28 cellular contexts compared by ENCODE assay signal in genomic region chr18:10149768-10150556, GRCh38.
"Had no signal": no experiment of that assay in that cellular context is flagged by ENCODE, and none has a peak within 500 bp of the region (broad histone marks: within the 10 kb centered on the region; RNA-seq: fewer than 3 reads in every experiment).

No MANE protein-coding gene starts in this region.

- H3K36me3 ChIP-seq: heart left ventricle, left ventricle myocardium inferior, neutrophil, ovary, prostate gland, stomach, thyroid gland, transverse colon, upper lobe of right lung had no signal

- H3K4me3 ChIP-seq: heart left ventricle, left ventricle myocardium inferior, lung, ovary, prostate gland, skin epidermis, stomach, testis, thyroid gland, transverse colon, upper lobe of right lung had no signal

- H3K27ac ChIP-seq: heart left ventricle, left ventricle myocardium inferior, neutrophil, ovary, prostate gland, skin epidermis, stomach, testis, thyroid gland, transverse colon, upper lobe of right lung had no signal

- H3K9me3 ChIP-seq: heart left ventricle, left ventricle myocardium inferior, neutrophil, ovary, prostate gland, stomach, testis, thyroid gland, transverse colon, upper lobe of right lung had no signal

- H3K27me3 ChIP-seq: heart left ventricle, neutrophil, ovary, stomach, testis, thyroid gland, transverse colon, upper lobe of right lung had no signal

- H3K4me1 ChIP-seq: left ventricle myocardium inferior, prostate gland, testis, thyroid gland, transverse colon, upper lobe of right lung had no signal

- H3K4me1 Mint-ChIP-seq: immature natural killer cell; naive B cell; natural killer cell; stimulated activated naive B cell treated with anti-CD40 and anti-IgM and Interleukin-4, amounts not matched to agents 10 μg/mL and 1 μg/mL and 100 μg/mL, for 72 hours had no signal

- ATAC-seq: heart left ventricle; natural killer cell; right cardiac atrium; sciatic nerve; stimulated activated naive B cell treated with anti-CD40 and anti-IgM and Interleukin-4, amounts not matched to agents 10 μg/mL and 1 μg/mL and 100 μg/mL, for 72 hours; stimulated activated naive CD8-positive, alpha-beta T cell treated with anti-CD3 and anti-CD28 coated beads, Interleukin-15, Interleukin-2, amounts not matched to agents 100 U/mL and 50 U/mL, for 24 hours; upper lobe of right lung had no signal

- H3K27me3 Mint-ChIP-seq: stimulated activated naive B cell treated with anti-CD40 and anti-IgM and Interleukin-4, amounts not matched to agents 10 μg/mL and 1 μg/mL and 100 μg/mL, for 72 hours had no signal

- H3K4me3 Mint-ChIP-seq: immature natural killer cell; mesothelial cell of epicardium; naive B cell; natural killer cell; stimulated activated naive B cell treated with anti-CD40 and anti-IgM and Interleukin-4, amounts not matched to agents 10 μg/mL and 1 μg/mL and 100 μg/mL, for 72 hours had no signal

- H3K27ac Mint-ChIP-seq: immature natural killer cell; mesothelial cell of epicardium; natural killer cell; stimulated activated naive B cell treated with anti-CD40 and anti-IgM and Interleukin-4, amounts not matched to agents 10 μg/mL and 1 μg/mL and 100 μg/mL, for 72 hours had no signal

- DNase-seq: heart left ventricle; hypothalamus; immature natural killer cell; left ventricle myocardium inferior; mesendoderm; naive B cell; natural killer cell; occipital lobe; ovary; retina; right cardiac atrium; stimulated activated CD4-positive, alpha-beta T cell treated with anti-CD3 and anti-CD28 coated beads, Interleukin-12 subunit alpha, Interleukin-12 subunit beta, amount 100 ng/mL, for 4 hours; stimulated activated CD4-positive, alpha-beta T cell treated with anti-CD3 and anti-CD28 coated beads, Interleukin-15, amount 100 ng/mL, for 24 hours; stimulated activated CD4-positive, alpha-beta T cell treated with anti-CD3 and anti-CD28 coated beads, Interleukin-2, amount 100 ng/mL, for 24 hours; stimulated activated CD4-positive, alpha-beta T cell treated with anti-CD3 and anti-CD28 coated beads, Interleukin-4, amount 100 ng/mL, for 1 hour; stimulated activated naive B cell treated with anti-CD40 and anti-IgM and Interleukin-4, amounts not matched to agents 10 μg/mL and 1 μg/mL and 100 μg/mL, for 72 hours; stimulated activated naive CD8-positive, alpha-beta T cell treated with anti-CD3 and anti-CD28 coated beads, Interleukin-15, Interleukin-2, amounts not matched to agents 100 U/mL and 50 U/mL, for 24 hours; stomach; testis; thyroid gland; transverse colon; upper lobe of right lung had no signal

- H3K36me3 Mint-ChIP-seq: immature natural killer cell; mesothelial cell of epicardium; naive B cell; natural killer cell; stimulated activated naive B cell treated with anti-CD40 and anti-IgM and Interleukin-4, amounts not matched to agents 10 μg/mL and 1 μg/mL and 100 μg/mL, for 72 hours had no signal

- H3K9me3 Mint-ChIP-seq: mesothelial cell of epicardium had no signal
